Comparison of ENCODE assay signal across 8 cellular contexts in genomic region chr19:41204338-41204737, GRCh38. TPM values are rescaled to one million over a fixed set of nuclear protein-coding genes. Genes with fewer than 3 reads are reported as not detected.
DNase-seq lines count a peak whose midpoint lies in the region; ATAC-seq and TF ChIP-seq lines count a peak whose summit lies in the region.
"Not testable (repeated sequence)": the region's sequence is repeated elsewhere in the genome, so short reads cannot be mapped to it uniquely, and the experiment has no call there.

No MANE protein-coding gene starts in this region.

- peak; percentile 92 to 95 for TF ChIP-seq RAD21 in liver (IDR thresholded peaks at IDR 0.05)

- DNase-seq in A172 (ENCODE audit: low spot score) (peak; percentile 85), NCI-H1436 (lab: John Stamatoyannopoulos, UW) (peak; percentile 55), SK-N-DZ (ENCODE audit: low spot score) (peak; percentile 69)
- DNase-seq in activated T-cell treated with anti-CD3 and anti-CD28 coated beads, Interleukin-2, amount 50 U/mL, for 1 hour = peak; percentile 80
- peak; percentile 81 to 84 (median 83) for DNase-seq in effector memory CD8-positive, alpha-beta T cell
- peak; percentile 64 to 77 for DNase-seq in stimulated activated CD4-positive, alpha-beta T cell treated with anti-CD3 and anti-CD28 coated beads, Interleukin-15, amount 100 ng/mL, for 48 hours (ENCODE audit: low read depth in 2 of 2)

- H3K9me3 ChIP-seq in liver (ENCODE audit: control insufficient read depth in 4 of 4, low read length in 3 of 4) = not testable (repeated sequence)

- H3K27me3 ChIP-seq in liver (ENCODE audit: control insufficient read depth in 4 of 4, insufficient read depth in 4 of 4, low read length in 3 of 4) = not testable (repeated sequence)

- H3K27ac Mint-ChIP-seq in effector memory CD8-positive, alpha-beta T cell = peak overlapping the region; percentile 6 to 44

- H3K9ac ChIP-seq in liver (ENCODE audit: low read depth in 1 of 2, low read length in 2 of 2) = not testable (repeated sequence)

- WGBS in liver = 44% methylated on average over 7 of the region's 7 CpGs

- not testable (repeated sequence) for H3K4me3 Mint-ChIP-seq in effector memory CD8-positive, alpha-beta T cell

- H3K27ac ChIP-seq in liver (ENCODE audit: low read depth in 1 of 2, low read length in 2 of 2) = not testable (repeated sequence)

- H3K36me3 ChIP-seq in liver (ENCODE audit: control insufficient read depth in 4 of 4, insufficient read depth in 3 of 4, low read depth in 1 of 4, low read length in 3 of 4) = not testable (repeated sequence)

- peak; percentile 100 for ATAC-seq in effector memory CD8-positive, alpha-beta T cell (replicated peaks)

- not testable (repeated sequence) for H3K9me3 Mint-ChIP-seq in effector memory CD8-positive, alpha-beta T cell

- TF ChIP-seq CTCF in GM12875 (IDR thresholded peaks at IDR 0.05; ENCODE audit: borderline replicate concordance, insufficient read depth, low read depth, low read length) (peak; percentile 81), liver (IDR thresholded peaks at IDR 0.05; ENCODE audit: low read depth, low read length, missing input control) (peak; percentile 95)

- peaks cover 15 to 22% of the 10 kb centered on the region in 2 donors for H3K27me3 Mint-ChIP-seq in effector memory CD8-positive, alpha-beta T cell

- not testable (repeated sequence) for H3K4me1 ChIP-seq in liver (ENCODE audit: control insufficient read depth in 4 of 4, insufficient read depth in 4 of 4, low read length in 3 of 4)

- peaks cover 7 to 13% of the 10 kb centered on the region in 2 donors for H3K4me1 Mint-ChIP-seq in effector memory CD8-positive, alpha-beta T cell (ENCODE audit: low read depth in 2 of 2)

- H3K36me3 Mint-ChIP-seq in effector memory CD8-positive, alpha-beta T cell (ENCODE audit: insufficient read depth) = not testable (repeated sequence)

- not testable (repeated sequence) for H3K4me3 ChIP-seq in GM12875 (ENCODE audit: low read depth, low read length); liver (ENCODE audit: low read depth in 1 of 3, low read length in 3 of 3)

TF ChIP-seq in liver, 16 proteins besides CTCF, POLR2A, EP300 and RAD21:
- TF ChIP-seq RXRA (IDR thresholded peaks at IDR 0.05) (peak in 1 of 2 donors; percentile 47), HNF4A (conservative IDR thresholded peaks at IDR 0.05) (peak in 1 of 2 donors; percentile 11)
TF ChIP-seq in liver: peak in this region for 2; not testable (repeated sequence) for 14.

RNA-seq across cellular contexts. Expression of gene CYP2S1, which starts 11.3 kb away (rescaled TPM):
- total RNA-seq in A172 (2014; rRNA removed; shearing (Covaris generic)) = 1.4 and 9.2 TPM in 2 replicates
- not detected in 2 replicates for polyA plus RNA-seq in SK-N-DZ (2014; cell fraction: cytosol; rRNA removed)
- not detected in 2 replicates for polyA plus RNA-seq in SK-N-DZ (2014; cell fraction: nucleus; rRNA removed)
- total RNA-seq in liver = 1 to 10 TPM; 1.4 to 1.6 TPM
- 1 to 10 TPM in 1 of 2 donors, under 1 TPM in 1; 0.35 to 1.9 TPM for polyA plus RNA-seq in liver

RNA-seq across cellular contexts. Expression of gene AXL, which starts 14.7 kb away (rescaled TPM):
- 418 and 457 TPM in 2 replicates for total RNA-seq in A172 (2014; rRNA removed; shearing (Covaris generic))
- polyA plus RNA-seq in SK-N-DZ (2014; cell fraction: cytosol; rRNA removed) = 0.02 TPM in 1 of 2 replicates, not detected in the other
- not detected in 2 replicates for polyA plus RNA-seq in SK-N-DZ (2014; cell fraction: nucleus; rRNA removed)
- 10 to 100 TPM; 18.2 to 24.8 TPM for total RNA-seq in liver
- polyA plus RNA-seq in liver = 1 to 10 TPM; 4.3 to 6.0 TPM

RNA-seq across cellular contexts. Expression of gene HNRNPUL1, which starts 59.8 kb away (rescaled TPM):
- 168 and 204 TPM in 2 replicates for total RNA-seq in A172 (2014; rRNA removed; shearing (Covaris generic))
- polyA plus RNA-seq in SK-N-DZ (2014; cell fraction: cytosol; rRNA removed) = 128 and 132 TPM in 2 replicates
- 50.4 and 50.6 TPM in 2 replicates for polyA plus RNA-seq in SK-N-DZ (2014; cell fraction: nucleus; rRNA removed)
- 10 to 100 TPM; 55.5 to 80.2 TPM for total RNA-seq in liver
- polyA plus RNA-seq in liver = 10 to 100 TPM; 34.9 to 35.9 TPM

Comparison
In these comparisons a context has a peak if more than half of its experiments do, and no peak if none do; other contexts are left out.
1. RNA of gene AXL, which starts 14.7 kb away (total RNA-seq): 418 to 457 TPM in A172; 18.2 to 24.8 TPM in liver; every median in the first group is over 10 times any median in the second.
2. Peak in every context shown above with its lines, with median percentiles within 50 percentile points of each other: DNase-seq.